In genomic region chr2:48471048-48471474, GRCh38 we compare ENCODE assay signal across 8 cellular contexts. TPM values are rescaled to one million over a fixed set of nuclear protein-coding genes. Genes with fewer than 3 reads are reported as not detected.
DNase-seq lines count a peak whose midpoint lies in the region; ATAC-seq and TF ChIP-seq lines count a peak whose summit lies in the region.

No MANE protein-coding gene starts in this region.

- H3K36me3 ChIP-seq in brain microvascular endothelial cell (replicated peaks) (peaks cover 2% of the 10 kb centered on the region), MG63 (peaks cover 9% of the 10 kb centered on the region)

- no peaks in the 10 kb centered on the region for H3K27me3 Mint-ChIP-seq in type B pancreatic cell

- peak overlapping the region; percentile 57 for H3K4me3 Mint-ChIP-seq in type B pancreatic cell

- peaks cover 31% of the 10 kb centered on the region for H3K36me3 Mint-ChIP-seq in type B pancreatic cell

- ATAC-seq in HG02610 (IDR thresholded peaks at IDR 0.05; ENCODE audit: unreplicated experiment) = no peak

- peak overlapping the region; percentile 83 for H3K27ac Mint-ChIP-seq in type B pancreatic cell

- peaks cover 11% of the 10 kb centered on the region for H3K4me1 Mint-ChIP-seq in type B pancreatic cell (ENCODE audit: unreplicated experiment)

- H3K9me3 ChIP-seq in MG63 = no peaks in the 10 kb centered on the region

- H3K9me3 Mint-ChIP-seq in type B pancreatic cell = no peaks in the 10 kb centered on the region

- H3K27ac ChIP-seq in brain microvascular endothelial cell = no peak overlapping the region

- TF ChIP-seq CTCF in AG10803 (conservative IDR thresholded peaks at IDR 0.05; ENCODE audit: low read length) = peak; percentile 75
- TF ChIP-seq CTCF in LNCaP clone FGC (IDR thresholded peaks at IDR 0.05; ENCODE audit: control insufficient read depth, extremely low read depth, insufficient read depth) = peak; percentile 51
- peak; percentile 60 for TF ChIP-seq CTCF in brain microvascular endothelial cell (IDR thresholded peaks at IDR 0.05; ENCODE audit: low read depth, low read length, missing control alignments)
- TF ChIP-seq CTCF in type B pancreatic cell (conservative IDR thresholded peaks at IDR 0.05) = peak; percentile 90

- DNase-seq in AG10803 (ENCODE audit: low read depth) (peak; percentile 69), LNCaP clone FGC (ENCODE audit: low read depth) (peak; percentile 22), brain microvascular endothelial cell (peak; percentile 67), kidney glomerular epithelial cell (lab: John Stamatoyannopoulos, UW) (peak; percentile 91), type B pancreatic cell (ENCODE audit: extremely low spot score, unreplicated experiment) (no peak), ecto neural progenitor cell (ENCODE audit: low spot score) (no peak), MG63 (no peak)

- in situ Hi-C loops in brain microvascular endothelial cell (cut with HindIII; ENCODE audit: low pct_ligation_motif_present, low sequenced_read_pairs) = no loop called here

- H3K4me3 ChIP-seq in AG10803 (ENCODE audit: low read length) (no peak overlapping the region), LNCaP clone FGC (ENCODE audit: low read depth, low read length) (no peak overlapping the region), brain microvascular endothelial cell (ENCODE audit: low read depth, low read length) (no peak overlapping the region), MG63 (no peak overlapping the region)

- H3K27me3 ChIP-seq in brain microvascular endothelial cell (replicated peaks) (no peaks in the 10 kb centered on the region), MG63 (no peaks in the 10 kb centered on the region)

RNA-seq across cellular contexts. Expression of gene PPP1R21, which starts 30.5 kb away (rescaled TPM):
- total RNA-seq in type B pancreatic cell (ENCODE audit: low replicate concordance) = 26.0 and 41.3 TPM in 2 replicates
- 6.4 and 21.9 TPM in 2 replicates for total RNA-seq in MG63 (2014; rRNA removed; shearing (Covaris generic); ENCODE audit: low replicate concordance)

RNA-seq across cellular contexts. Expression of gene STON1, which starts 58.9 kb away (rescaled TPM):
- 4.3 and 15.7 TPM in 2 replicates for total RNA-seq in type B pancreatic cell (ENCODE audit: low replicate concordance)
- 1.7 and 2.2 TPM in 2 replicates for total RNA-seq in MG63 (2014; rRNA removed; shearing (Covaris generic); ENCODE audit: low replicate concordance)

Comparison
In these comparisons a context has a peak if more than half of its experiments do, and no peak if none do; other contexts are left out.
1. DNase-seq: peak in AG10803 (single experiment), LNCaP clone FGC (single experiment), brain microvascular endothelial cell (single experiment) and kidney glomerular epithelial cell (single experiment); none in type B pancreatic cell (single experiment), ecto neural progenitor cell (single experiment) and MG63 (single experiment).
2. Peak in every context shown above with its lines, with median percentiles within 50 percentile points of each other: CTCF ChIP-seq.